Comparison of ENCODE assay signal across 12 cellular contexts in the genomic region with DNA sequence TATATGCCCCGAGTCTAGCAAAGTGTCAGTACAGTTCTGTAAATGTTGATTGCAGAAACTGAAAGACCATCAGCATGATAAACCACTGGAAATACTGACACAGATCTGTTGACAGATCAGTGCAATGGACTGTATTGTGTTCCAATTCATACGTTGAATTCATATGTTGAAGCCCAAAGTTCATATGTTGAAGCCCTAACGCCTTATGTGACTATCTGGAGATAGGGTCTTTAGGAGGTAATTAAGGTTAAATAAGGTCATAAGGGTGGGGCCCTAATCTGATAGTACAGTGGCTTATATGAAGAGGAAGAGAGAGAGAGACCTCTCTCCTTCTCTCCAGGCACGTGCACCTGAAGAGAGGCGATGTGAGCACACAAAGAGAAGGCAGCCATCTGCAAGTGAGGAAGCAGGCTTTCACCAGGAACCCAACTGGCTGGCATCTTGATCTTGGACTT.
A peak's percentile ranks its signal among the peaks of the same experiment; 100 is the strongest.
DNase-seq lines count a peak whose midpoint lies in the region; ATAC-seq and TF ChIP-seq lines count a peak whose summit lies in the region.
"Had no signal": no experiment of that assay in that cellular context is flagged by ENCODE, and none has a peak within 500 bp of the region (broad histone marks: within the 10 kb centered on the region; RNA-seq: fewer than 3 reads in every experiment).

No MANE protein-coding gene starts in this region.

- H3K9me2 ChIP-seq in PC-3 (replicated peaks; ENCODE audit: low read length): no peaks in the 10 kb centered on the region

- intact Hi-C loops in posterior cingulate gyrus (cut with DNase I) (no loop called here), PC-3 (cut with micrococcal nuclease) (no loop called here)

- H3F3A ChIP-seq in PC-3 (ENCODE audit: low read length, unreplicated experiment): no peaks in the 10 kb centered on the region

- peak; percentile 37 for ATAC-seq in GM18499 (IDR thresholded peaks at IDR 0.05; ENCODE audit: insufficient read depth, unreplicated experiment)
- peak; percentile 63 for ATAC-seq in GM19324 (IDR thresholded peaks at IDR 0.05; ENCODE audit: low FRiP score, unreplicated experiment)
- ATAC-seq in HG02852 (IDR thresholded peaks at IDR 0.05; ENCODE audit: unreplicated experiment): peak; percentile 50
- no peak for ATAC-seq in PC-3

- no peak for TF ChIP-seq CTCF in OCI-LY3 (IDR thresholded peaks at IDR 0.05; ENCODE audit: low read depth, low read length)
- no peak for TF ChIP-seq CTCF in PC-3 (conservative IDR thresholded peaks at IDR 0.05; ENCODE audit: low read depth, low read length)

- peak overlapping the region; percentile 12; the same call in 1 of the 2 replicates for H3K9ac ChIP-seq in OCI-LY3 (ENCODE audit: low read length)
- no peak overlapping the region for H3K9ac ChIP-seq in PC-3 (ENCODE audit: low read length)
- H3K9ac ChIP-seq: GM23248 had no signal

- H2AFZ ChIP-seq in OCI-LY3 (ENCODE audit: low read depth, low read length) (no peak overlapping the region), PC-3 (ENCODE audit: low read length) (no peak overlapping the region)
- H2AFZ ChIP-seq: GM23248 had no signal

- H3K9me3 ChIP-seq in OCI-LY3 (ENCODE audit: insufficient read depth, low read length) (no peaks in the 10 kb centered on the region), PC-3 (ENCODE audit: low read length) (no peaks in the 10 kb centered on the region)

- POLR2A ChIA-PET in PC-3 (lab: Charles Lee; ENCODE audit: unreplicated experiment): no interaction called here

- DNase-seq in NCI-H2171 treated with DMSO at 0.1 percent for 48 hours (lab: John Stamatoyannopoulos, UW): no peak
- DNase-seq in posterior cingulate gyrus: no peak
- no peak for DNase-seq in PC-3
- no peak for DNase-seq in RPMI8226
- DNase-seq: effector CD8-positive, alpha-beta T cell; GM23248; NK-92 treated with Interleukin-12 subunit alpha and Interleukin-12 subunit beta, amount 100 ng/mL, for 24 hours; T1000 had no signal

- CTCF ChIA-PET in PC-3 (lab: Charles Lee): no interaction called here

- no TSS peak for BruUV-seq in PC-3 (replicated peaks; lab: Mats Ljungman, UMichigan)

- peaks cover 63% of the 10 kb centered on the region for H3K4me1 ChIP-seq in OCI-LY3 (ENCODE audit: low read length)
- H3K4me1 ChIP-seq in PC-3 (ENCODE audit: insufficient read depth, low read length): peaks cover 2% of the 10 kb centered on the region; the same call in 1 of the 2 replicates

- no peak overlapping the region for H3K4me3 ChIP-seq in OCI-LY3 (ENCODE audit: low read length)
- H3K4me3 ChIP-seq in PC-3 (ENCODE audit: low read length): no peak overlapping the region
- H3K4me3 ChIP-seq: GM23248 had no signal

- peaks cover 14% of the 10 kb centered on the region for H3K36me3 ChIP-seq in OCI-LY3 (replicated peaks; ENCODE audit: low read depth, low read length)
- H3K36me3 ChIP-seq in PC-3 (ENCODE audit: low read depth, low read length): no peaks in the 10 kb centered on the region

- H3K27me3 ChIP-seq in OCI-LY3 (ENCODE audit: low read depth, low read length) (no peaks in the 10 kb centered on the region), PC-3 (ENCODE audit: low read length) (no peaks in the 10 kb centered on the region)

- H4K20me1 ChIP-seq in OCI-LY3 (ENCODE audit: insufficient read depth, low read length) (no peaks in the 10 kb centered on the region), PC-3 (ENCODE audit: low read length) (no peaks in the 10 kb centered on the region)

- 0 out of 2 replicates have a peak overlapping the region, but pooled peaks have one; percentile 10 for H3K4me2 ChIP-seq in OCI-LY3 (ENCODE audit: low read length)
- H3K4me2 ChIP-seq in PC-3 (ENCODE audit: low read length): no peak overlapping the region

- H3K79me2 ChIP-seq in OCI-LY3 (ENCODE audit: low read length) (peaks cover 15% of the 10 kb centered on the region), PC-3 (ENCODE audit: low read length) (no peaks in the 10 kb centered on the region)

- peak overlapping the region; percentile 46 for H3K27ac ChIP-seq in OCI-LY3 (ENCODE audit: low read length)
- no peak overlapping the region for H3K27ac ChIP-seq in PC-3 (ENCODE audit: low read length)
- H3K27ac ChIP-seq: GM23248 had no signal
